In the genomic region with DNA sequence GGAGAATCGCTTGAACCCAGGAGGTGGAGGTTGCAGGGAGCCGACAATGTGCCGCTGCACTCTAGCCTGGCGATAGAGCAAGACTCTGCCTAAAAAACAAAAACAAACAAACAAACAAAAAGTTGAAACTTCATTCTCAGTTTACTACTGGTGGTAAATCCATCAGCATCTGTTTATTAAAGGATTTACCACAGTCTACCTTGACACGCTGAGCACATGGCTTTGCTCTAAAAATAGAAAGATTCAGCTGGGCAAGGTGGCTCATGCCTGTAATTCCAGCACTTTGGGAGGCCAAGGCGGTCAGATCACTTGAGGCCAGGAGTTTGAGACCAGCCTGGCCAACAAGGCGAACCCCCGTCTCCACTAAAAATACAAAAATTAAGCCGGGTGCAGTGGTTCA, we compare ENCODE assay signal across 19 cellular contexts.
DNase-seq lines count a peak whose midpoint lies in the region; ATAC-seq, FAIRE-seq and TF ChIP-seq lines count a peak whose summit lies in the region.
"Had no signal": no experiment of that assay in that cellular context is flagged by ENCODE, and none has a peak within 500 bp of the region (broad histone marks: within the 10 kb centered on the region; RNA-seq: fewer than 3 reads in every experiment).

No MANE protein-coding gene starts in this region.

- CTCF ChIA-PET in HCT116 (lab: Charles Lee), result no interaction called here

- RAD21 ChIA-PET in HCT116 (lab: Charles Lee; ENCODE audit: low non-redundant PET in 1 of 2, low total read pairs in 2 of 2, uncharacterized antibody in 2 of 2, unreplicated experiment in 2 of 2), result no interaction called here

- TF ChIP-seq CTCF in HCT116 (IDR thresholded peaks at IDR 0.05 in 2 of 3, conservative IDR thresholded peaks at IDR 0.05 in 1 of 3; ENCODE audit: borderline replicate concordance in 1 of 3, insufficient read depth in 1 of 3, low read depth in 2 of 3, low read length in 2 of 3) (no peak), fibroblast of lung (conservative IDR thresholded peaks at IDR 0.05 in 1 of 2, IDR thresholded peaks at IDR 0.05 in 1 of 2; ENCODE audit: low read depth in 1 of 2, low read length in 2 of 2) (no peak)

- H3K27ac ChIP-seq in ACC112 (ENCODE audit: low read depth, low read length) (peak overlapping the region; percentile 94), HCT116 (ENCODE audit: low read depth, low read length) (peak overlapping the region; percentile 96), SJSA1 (peak overlapping the region; percentile 91), fibroblast of lung (ENCODE audit: insufficient read depth, low read length) (peak overlapping the region; percentile 84)

- no peaks in the 10 kb centered on the region for H3K27me3 ChIP-seq in ACC112 (ENCODE audit: insufficient read depth, low read length)
- no peaks in the 10 kb centered on the region for H3K27me3 ChIP-seq in HCT116 (ENCODE audit: insufficient read depth, low read length)
- no peaks in the 10 kb centered on the region for H3K27me3 ChIP-seq in SJSA1 (replicated peaks)
- no peaks in the 10 kb centered on the region for H3K27me3 ChIP-seq in fibroblast of lung (ENCODE audit: control insufficient read depth, insufficient read depth, low read length)

- H3K9me3 ChIP-seq in HCT116 (ENCODE audit: control insufficient read depth in 1 of 2, insufficient read depth in 1 of 2, low read depth in 1 of 2, low read length in 2 of 2) (no peaks in the 10 kb centered on the region), SJSA1 (replicated peaks) (no peaks in the 10 kb centered on the region), fibroblast of lung (ENCODE audit: control insufficient read depth, insufficient read depth, low read depth, low read length) (no peaks in the 10 kb centered on the region)

- no peak overlapping the region for H3K4me3 ChIP-seq in ACC112 (ENCODE audit: low read depth, low read length)
- no peak overlapping the region for H3K4me3 ChIP-seq in HCT116 (replicated peaks in 1 of 2; ENCODE audit: low read depth in 1 of 2, low read length in 2 of 2)
- H3K4me3 ChIP-seq in SJSA1, result no peak overlapping the region
- H3K4me3 ChIP-seq in fibroblast of lung (replicated peaks in 1 of 4; ENCODE audit: control extremely low read depth in 1 of 4, insufficient read depth in 1 of 4, low read depth in 3 of 4, low read length in 4 of 4), result no peak overlapping the region
- H3K4me3 ChIP-seq: GM23338 had no signal

- TF ChIP-seq POLR2A in HCT116 (IDR thresholded peaks at IDR 0.05; ENCODE audit: borderline replicate concordance, extremely low read depth, insufficient read depth, insufficient read length), result no peak

- H3K36me3 ChIP-seq in ACC112 (ENCODE audit: insufficient read depth, low read length), result no peaks in the 10 kb centered on the region
- no peaks in the 10 kb centered on the region for H3K36me3 ChIP-seq in HCT116 (ENCODE audit: control insufficient read depth in 1 of 2, insufficient read depth in 2 of 2, low read length in 2 of 2)
- H3K36me3 ChIP-seq in SJSA1, result no peaks in the 10 kb centered on the region
- H3K36me3 ChIP-seq in fibroblast of lung (ENCODE audit: control insufficient read depth, insufficient read depth, low read length), result no peaks in the 10 kb centered on the region

- FAIRE-seq in HTR-8/SVneo (lab: Jason Lieb, UNC), result no peak
- FAIRE-seq: GM12891, GM18507 had no signal

- H3K4me1 ChIP-seq in ACC112 (ENCODE audit: control insufficient read depth, insufficient read depth, low read length, unreplicated experiment) (peaks cover 50% of the 10 kb centered on the region), HCT116 (ENCODE audit: control insufficient read depth in 1 of 2, insufficient read depth in 2 of 2, low read length in 2 of 2) (peaks cover 86 to 88% of the 10 kb centered on the region in 2 experiments), SJSA1 (replicated peaks) (peaks cover 64% of the 10 kb centered on the region), fibroblast of lung (ENCODE audit: control insufficient read depth, extremely low read depth, insufficient read depth, low read length) (peaks cover 19% of the 10 kb centered on the region)

- intact Hi-C loops in HCT116 (cut with micrococcal nuclease) (loop anchor here (5.0 kb wide), 1 partner anchor 204 kb away; no protein-coding TSS in a partner anchor), posterior cingulate gyrus (cut with DNase I) (no loop called here)

- BruUV-seq in HCT116 (replicated peaks; lab: Mats Ljungman, UMichigan), result no TSS peak

- H2AFZ ChIP-seq in ACC112 (ENCODE audit: low read length, unreplicated experiment) (no peak overlapping the region), HCT116 (ENCODE audit: low read depth, low read length, poor library complexity, severe bottlenecking) (no peak overlapping the region), fibroblast of lung (ENCODE audit: low read length) (no peak overlapping the region)
- H2AFZ ChIP-seq: GM23338 had no signal

- no peak for DNase-seq in HCT116 (ENCODE audit: low read depth, low spot score)
- DNase-seq in SJSA1 (ENCODE audit: low read depth in 1 of 2, low spot score in 2 of 2), result peak in 1 of 2 experiments; percentile 53
- no peak for DNase-seq in fibroblast of lung (ENCODE audit: low read depth in 2 of 2)
- no peak for DNase-seq in AG20443 (ENCODE audit: low spot score)
- no peak for DNase-seq in RPMI8226
- DNase-seq in posterior cingulate gyrus, result no peak
- no peak for DNase-seq in HTR-8/SVneo (ENCODE audit: insufficient read length, low spot score)
- DNase-seq: CD4-positive, CD25-positive, alpha-beta regulatory T cell; DND-41; Kasumi-1; NCI-H1105 treated with DMSO at 0.1 percent for 48 hours; NCI-H1694 treated with DMSO at 0.1 percent for 48 hours; NCI-H526; NK-92 treated with Interleukin-12 subunit alpha and Interleukin-12 subunit beta, amount 100 ng/mL, for 24 hours; SW 1271 had no signal

- H3K79me2 ChIP-seq in ACC112 (ENCODE audit: control insufficient read depth, insufficient read depth, low read length, unreplicated experiment) (no peaks in the 10 kb centered on the region), HCT116 (ENCODE audit: insufficient read depth, low read length) (peaks cover 9% of the 10 kb centered on the region), fibroblast of lung (ENCODE audit: control insufficient read depth, insufficient read depth, low read length) (no peaks in the 10 kb centered on the region)

- H3K4me2 ChIP-seq in HCT116 (ENCODE audit: low read length) (peak overlapping the region; percentile 56; the same call in 1 of the 2 replicates), fibroblast of lung (ENCODE audit: extremely low read depth, insufficient read depth, low read length) (no peak overlapping the region)
- H3K4me2 ChIP-seq: GM23338 had no signal

- no peaks in the 10 kb centered on the region for H3K9me2 ChIP-seq in HCT116 (ENCODE audit: insufficient read depth)

- no peak for ATAC-seq in HCT116
- ATAC-seq: GM23338 had no signal

- H3K9ac ChIP-seq in HCT116 (ENCODE audit: low read length) (peak overlapping the region; percentile 88), fibroblast of lung (ENCODE audit: insufficient read depth, low read length) (no peak overlapping the region)

- H4K20me1 ChIP-seq in HCT116 (ENCODE audit: insufficient read depth) (no peaks in the 10 kb centered on the region), fibroblast of lung (ENCODE audit: control insufficient read depth, extremely low read depth, insufficient read depth, low read length) (no peaks in the 10 kb centered on the region)

- no peak for TF ChIP-seq RAD21 in HCT116 (IDR thresholded peaks at IDR 0.05; ENCODE audit: low read depth)

- POLR2A ChIA-PET in HCT116 (lab: Charles Lee), result interaction anchor here (0.8 to 10.6 kb wide), 9 partner anchors 9 to 56 kb away, joined by 3 to 266 read pairs (median 42); no protein-coding TSS in a partner anchor

TF ChIP-seq in HCT116, 20 proteins besides CTCF, POLR2A, EP300 and RAD21:
- no peak for TF ChIP-seq CBX3 (IDR thresholded peaks at IDR 0.05; ENCODE audit: low read depth)
- no peak for TF ChIP-seq ZFX (IDR thresholded peaks at IDR 0.05)
- TF ChIP-seq SP1 (IDR thresholded peaks at IDR 0.05; ENCODE audit: low read depth), result no peak
- TF ChIP-seq, protein P1, sequence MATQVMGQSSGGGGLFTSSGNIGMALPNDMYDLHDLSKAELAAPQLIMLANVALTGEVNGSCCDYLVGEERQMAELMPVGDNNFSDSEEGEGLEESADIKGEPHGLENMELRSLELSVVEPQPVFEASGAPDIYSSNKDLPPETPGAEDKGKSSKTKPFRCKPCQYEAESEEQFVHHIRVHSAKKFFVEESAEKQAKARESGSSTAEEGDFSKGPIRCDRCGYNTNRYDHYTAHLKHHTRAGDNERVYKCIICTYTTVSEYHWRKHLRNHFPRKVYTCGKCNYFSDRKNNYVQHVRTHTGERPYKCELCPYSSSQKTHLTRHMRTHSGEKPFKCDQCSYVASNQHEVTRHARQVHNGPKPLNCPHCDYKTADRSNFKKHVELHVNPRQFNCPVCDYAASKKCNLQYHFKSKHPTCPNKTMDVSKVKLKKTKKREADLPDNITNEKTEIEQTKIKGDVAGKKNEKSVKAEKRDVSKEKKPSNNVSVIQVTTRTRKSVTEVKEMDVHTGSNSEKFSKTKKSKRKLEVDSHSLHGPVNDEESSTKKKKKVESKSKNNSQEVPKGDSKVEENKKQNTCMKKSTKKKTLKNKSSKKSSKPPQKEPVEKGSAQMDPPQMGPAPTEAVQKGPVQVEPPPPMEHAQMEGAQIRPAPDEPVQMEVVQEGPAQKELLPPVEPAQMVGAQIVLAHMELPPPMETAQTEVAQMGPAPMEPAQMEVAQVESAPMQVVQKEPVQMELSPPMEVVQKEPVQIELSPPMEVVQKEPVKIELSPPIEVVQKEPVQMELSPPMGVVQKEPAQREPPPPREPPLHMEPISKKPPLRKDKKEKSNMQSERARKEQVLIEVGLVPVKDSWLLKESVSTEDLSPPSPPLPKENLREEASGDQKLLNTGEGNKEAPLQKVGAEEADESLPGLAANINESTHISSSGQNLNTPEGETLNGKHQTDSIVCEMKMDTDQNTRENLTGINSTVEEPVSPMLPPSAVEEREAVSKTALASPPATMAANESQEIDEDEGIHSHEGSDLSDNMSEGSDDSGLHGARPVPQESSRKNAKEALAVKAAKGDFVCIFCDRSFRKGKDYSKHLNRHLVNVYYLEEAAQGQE (IDR thresholded peaks at IDR 0.05; ENCODE audit: low read depth), result no peak
- TF ChIP-seq ELF1 (IDR thresholded peaks at IDR 0.05; ENCODE audit: borderline replicate concordance, low read depth), result no peak
- no peak for TF ChIP-seq JUND (IDR thresholded peaks at IDR 0.05)
- no peak for TF ChIP-seq EGR1 (IDR thresholded peaks at IDR 0.05; ENCODE audit: low read depth)
- no peak for TF ChIP-seq TCF7L2 (IDR thresholded peaks at IDR 0.05; ENCODE audit: borderline replicate concordance, extremely low read depth, insufficient read depth, insufficient read length)
- no peak for TF ChIP-seq YY1 (IDR thresholded peaks at IDR 0.05; ENCODE audit: extremely low read depth, insufficient replicate concordance, low read depth, low read length)
- TF ChIP-seq SIN3A (IDR thresholded peaks at IDR 0.05; ENCODE audit: low read depth), result no peak
- TF ChIP-seq, protein P2, sequence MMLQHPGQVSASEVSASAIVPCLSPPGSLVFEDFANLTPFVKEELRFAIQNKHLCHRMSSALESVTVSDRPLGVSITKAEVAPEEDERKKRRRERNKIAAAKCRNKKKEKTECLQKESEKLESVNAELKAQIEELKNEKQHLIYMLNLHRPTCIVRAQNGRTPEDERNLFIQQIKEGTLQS (IDR thresholded peaks at IDR 0.05), result no peak
